In genomic region chr1:17404820-17405219, GRCh38 we compare ENCODE assay signal across 1 cellular context.
TF ChIP-seq lines count a peak whose summit lies in the region.

No MANE protein-coding gene starts in this region.

TF ChIP-seq in H1, 55 proteins besides CTCF, POLR2A, EP300 and RAD21:
- TF ChIP-seq YY1 (IDR thresholded peaks at IDR 0.05; ENCODE audit: low read depth, low read length) (peak; percentile 52; the same call in 1 of the 2 replicates), SUZ12 (IDR thresholded peaks at IDR 0.05; ENCODE audit: low read length) (no peak), POLR2AphosphoS5 (IDR thresholded peaks at IDR 0.05; ENCODE audit: low read depth, low read length) (0 out of 2 replicates have a peak, but pooled peaks have one; percentile 55), KDM1A (IDR thresholded peaks at IDR 0.05; ENCODE audit: borderline replicate concordance, low read length) (no peak)
TF ChIP-seq in H1: peak in this region for 2.
